ENCODE assay signal across 16 cellular contexts in genomic region chr1:43381609-43382008, GRCh38. TPM values are rescaled to one million over a fixed set of nuclear protein-coding genes. Genes with fewer than 3 reads are reported as not detected.
DNase-seq lines count a peak whose midpoint lies in the region; ATAC-seq, FAIRE-seq and TF ChIP-seq lines count a peak whose summit lies in the region.
"Had no signal": no experiment of that assay in that cellular context is flagged by ENCODE, and none has a peak within 500 bp of the region (broad histone marks: within the 10 kb centered on the region; RNA-seq: fewer than 3 reads in every experiment).

No MANE protein-coding gene starts in this region.

- ATAC-seq in IMR-90 (ENCODE audit: low read depth) = peak; percentile 10; the same call in 1 of the 2 replicates
- ATAC-seq in right cardiac atrium = peak; percentile 14 to 24
- ATAC-seq in HG02973 (IDR thresholded peaks at IDR 0.05; ENCODE audit: unreplicated experiment) = no peak
- ATAC-seq in HG03159 (IDR thresholded peaks at IDR 0.05; ENCODE audit: unreplicated experiment) = no peak

- no peak overlapping the region; the same call in 1 of the 2 replicates for H4K91ac ChIP-seq in IMR-90 (ENCODE audit: insufficient read depth, low read depth, low read length)

- no peak overlapping the region for H3K18ac ChIP-seq in IMR-90 (ENCODE audit: low read depth, low read length)

- H2BK120ac ChIP-seq in IMR-90 (ENCODE audit: low read depth, low read length) = no peak overlapping the region

- H4K8ac ChIP-seq in IMR-90 (ENCODE audit: low read depth in 2 of 2, low read length in 2 of 2) = no peak overlapping the region

- peaks cover 6% of the 10 kb centered on the region; the same call in 1 of the 2 replicates for H3K9me1 ChIP-seq in IMR-90 (ENCODE audit: insufficient read depth, low read length)

- no peak overlapping the region for H2BK20ac ChIP-seq in IMR-90 (ENCODE audit: low read depth, low read length)

- in situ Hi-C loops in IMR-90 (cut with MboI; ENCODE audit: low sequenced_read_pairs) = no loop called here
- in situ Hi-C loops in SK-MEL-5 (cut with HindIII; ENCODE audit: low pct_unique_long_range_greater_than_20kb, low sequenced_read_pairs) = no loop called here

- dilution Hi-C loops in IMR-90 (cut with HindIII; ENCODE audit: low sequenced_read_pairs, unreplicated experiment) = no loop called here

- H3K79me1 ChIP-seq in IMR-90 (ENCODE audit: low read depth in 1 of 2, low read length in 2 of 2) = peaks cover 3 to 60% of the 10 kb centered on the region in 2 experiments; a peak in 3 of 4 replicates

- H4K20me1 ChIP-seq in IMR-90 (ENCODE audit: insufficient read depth, low read length) = peaks cover 5% of the 10 kb centered on the region; the same call in 1 of the 2 replicates

- H2BK5ac ChIP-seq in IMR-90 (ENCODE audit: low read depth, low read length, poor library complexity, severe bottlenecking) = no peak overlapping the region

- no peaks in the 10 kb centered on the region for H3K9me3 ChIP-seq in IMR-90 (ENCODE audit: control insufficient read depth, insufficient read depth, low read length)
- H3K9me3 ChIP-seq in right cardiac atrium (ENCODE audit: control insufficient read depth, low read length) = no peaks in the 10 kb centered on the region
- no peaks in the 10 kb centered on the region for H3K9me3 ChIP-seq in sigmoid colon
- H3K9me3 ChIP-seq: ovary had no signal

- TF ChIP-seq CTCF in IMR-90 (conservative IDR thresholded peaks at IDR 0.05; ENCODE audit: low read depth, low read length) (no peak), sigmoid colon (IDR thresholded peaks at IDR 0.05) (no peak)

- no peak overlapping the region for H3K14ac ChIP-seq in IMR-90 (replicated peaks; ENCODE audit: low read depth, low read length)

- H3K27ac ChIP-seq in IMR-90 (ENCODE audit: insufficient read depth, low read length) (no peak overlapping the region), right cardiac atrium (ENCODE audit: low read length) (no peak overlapping the region), sigmoid colon (peak overlapping the region; percentile 4 to 45 (median 28))
- H3K27ac ChIP-seq: ovary had no signal

- no peak for FAIRE-seq in HTR-8/SVneo (lab: Jason Lieb, UNC)
- FAIRE-seq: H1 had no signal

- no peak overlapping the region for H4K5ac ChIP-seq in IMR-90 (ENCODE audit: low read depth, low read length)

- POLR2A ChIA-PET in IMR-90 (lab: Charles Lee; ENCODE audit: unreplicated experiment) = interaction anchor here (0.6 kb wide), 1 partner anchor 89 kb away, joined by 8 read pairs; no protein-coding TSS in a partner anchor

- no peak overlapping the region for H3K56ac ChIP-seq in IMR-90 (ENCODE audit: extremely low read depth, insufficient read depth, low read length)

- DNase-seq in IMR-90 = no peak
- peak; percentile 43 for DNase-seq in SK-MEL-5 (ENCODE audit: low read depth, low spot score)
- DNase-seq in right cardiac atrium = no peak
- DNase-seq in sigmoid colon = no peak
- no peak for DNase-seq in HTR-8/SVneo (ENCODE audit: insufficient read length, low spot score)
- DNase-seq in stimulated activated naive CD4-positive, alpha-beta T cell (lab: John Stamatoyannopoulos, UW) = no peak
- DNase-seq: activated CD8-positive, alpha-beta memory T cell treated with anti-CD3 and anti-CD28 coated beads for 24 hours; Calu3; NCI-H187 treated with DMSO at 0.1 percent for 48 hours; ovary; stimulated activated CD4-positive, alpha-beta T cell treated with anti-CD3 and anti-CD28 coated beads, Interleukin-2, amount 100 ng/mL, for 48 hours had no signal

- TF ChIP-seq RAD21 in IMR-90 (IDR thresholded peaks at IDR 0.05; ENCODE audit: low read length) = no peak

- H3K4me3 ChIP-seq in IMR-90 (ENCODE audit: insufficient read depth, low read depth, low read length) = no peak overlapping the region
- H3K4me3 ChIP-seq in right cardiac atrium (ENCODE audit: low read length) = no peak overlapping the region
- no peak overlapping the region for H3K4me3 ChIP-seq in sigmoid colon
- H3K4me3 ChIP-seq: ovary had no signal

- TF ChIP-seq EP300 in sigmoid colon (IDR thresholded peaks at IDR 0.05) = no peak

- no peak overlapping the region for H2AK5ac ChIP-seq in IMR-90 (ENCODE audit: low read depth, low read length)

- H3K36me3 ChIP-seq in IMR-90 (ENCODE audit: control insufficient read depth, insufficient read depth, low read length) (peaks cover 49% of the 10 kb centered on the region), sigmoid colon (peaks cover 25 to 51% (median 34%) of the 10 kb centered on the region in 4 donors)
- H3K36me3 ChIP-seq: ovary had no signal

- no peak overlapping the region for H2AFZ ChIP-seq in IMR-90 (replicated peaks; ENCODE audit: low read length, poor library complexity)

- H3K23ac ChIP-seq in IMR-90 (ENCODE audit: low read depth, low read length) = 0 out of 2 replicates have a peak overlapping the region, but pooled peaks have one; percentile 20

- no peak overlapping the region for H3K4me2 ChIP-seq in IMR-90 (ENCODE audit: low read depth, low read length)

- TF ChIP-seq POLR2A in IMR-90 (IDR thresholded peaks at IDR 0.05; ENCODE audit: low read depth, low read length) (no peak), sigmoid colon (IDR thresholded peaks at IDR 0.05) (no peak)

- no peak overlapping the region for H3K9ac ChIP-seq in IMR-90 (ENCODE audit: low read depth, low read length)

- WGBS in IMR-90 (ENCODE audit: extremely low coverage in 2 of 2, insufficient read length in 1 of 2), 2 experiments = 100% methylated on average over 2 of the region's 3 CpGs; no CpG with 5 or more reads in 1 of the 2 experiments
- WGBS in right cardiac atrium = 70% methylated on average over 3 of the region's 3 CpGs
- WGBS in sigmoid colon, 2 donors = 75 to 82% methylated on average over 3 of the region's 3 CpGs

- no peak overlapping the region for H3K4ac ChIP-seq in IMR-90 (ENCODE audit: low read depth, low read length)

- H2AK9ac ChIP-seq in IMR-90 (replicated peaks; ENCODE audit: low read depth, low read length, poor library complexity) = no peak overlapping the region

- BruUV-seq in IMR-90 (replicated peaks; lab: Mats Ljungman, UMichigan) = no TSS peak

- H3K27me3 ChIP-seq in IMR-90 (ENCODE audit: control insufficient read depth, insufficient read depth, low read length) = no peaks in the 10 kb centered on the region
- H3K27me3 ChIP-seq in right cardiac atrium (ENCODE audit: control insufficient read depth, insufficient read depth) = no peaks in the 10 kb centered on the region
- H3K27me3 ChIP-seq in sigmoid colon = no peaks in the 10 kb centered on the region
- H3K27me3 ChIP-seq: ovary had no signal

- 0 out of 2 replicates have a peak, but pooled peaks cover 2% of the 10 kb centered on the region for H3K4me1 ChIP-seq in IMR-90 (ENCODE audit: control insufficient read depth, insufficient read depth, low read length)
- peaks cover 13% of the 10 kb centered on the region for H3K4me1 ChIP-seq in right cardiac atrium (ENCODE audit: control insufficient read depth, insufficient read depth, low read length)
- H3K4me1 ChIP-seq in sigmoid colon = peaks cover 0 to 12% (median 7%) of the 10 kb centered on the region in 4 donors

- intact Hi-C loops in IMR-90 (cut with micrococcal nuclease) (no loop called here), right cardiac atrium (cut with DNase I) (loop anchor here (5.0 to 10.0 kb wide), 2 partner anchors 144 to 147 kb away; no protein-coding TSS in a partner anchor), sigmoid colon (cut with DNase I) (no loop called here)

- no peak overlapping the region for H2BK15ac ChIP-seq in IMR-90 (ENCODE audit: low read depth, low read length)

- CTCF ChIA-PET in IMR-90 (lab: Yijun Ruan, JAX) = no interaction called here

RNA-seq across cellular contexts. Expression of gene MED8, which starts 8.0 kb away (rescaled TPM):
- total RNA-seq in IMR-90 (2012; rRNA removed) = 114 and 120 TPM in 2 replicates
- polyA plus RNA-seq in IMR-90 (2012; rRNA removed) = 53.7 and 61.1 TPM in 2 replicates
- polyA plus RNA-seq in IMR-90 (2012; cell fraction: cytosol; rRNA removed) = 35.0 and 38.5 TPM in 2 replicates
- 37.4 and 89.5 TPM in 2 replicates for polyA plus RNA-seq in IMR-90 (2012; cell fraction: nucleus; rRNA removed; ENCODE audit: low replicate concordance)
- total RNA-seq in SK-MEL-5 (2014; rRNA removed; shearing (Covaris generic)) = 41.3 and 46.9 TPM in 2 replicates
- polyA plus RNA-seq in SK-MEL-5 (2015; cell fraction: cytosol; rRNA removed) = 38.6 and 44.0 TPM in 2 replicates
- 51.3 and 53.3 TPM in 2 replicates for polyA plus RNA-seq in SK-MEL-5 (2015; cell fraction: nucleus; rRNA removed)
- total RNA-seq in right cardiac atrium = 10 to 100 TPM; 16.8 to 22.1 (median 18.9) TPM
- 16.0 TPM for polyA plus RNA-seq in right cardiac atrium
- total RNA-seq in sigmoid colon = 10 to 100 TPM; 25.3 to 33.4 (median 29.6) TPM
- 10 to 100 TPM; 34.2 to 43.9 (median 36.6) TPM for polyA plus RNA-seq in sigmoid colon

RNA-seq across cellular contexts. Expression of gene SZT2, which starts 8.1 kb away (rescaled TPM):
- total RNA-seq in IMR-90 (2012; rRNA removed) (9.5 and 9.7 TPM in 2 replicates), right cardiac atrium (10 to 100 TPM; 31.2 to 36.4 (median 33.4) TPM), sigmoid colon (10 to 100 TPM; 19.1 to 47.4 (median 25.2) TPM)
- polyA plus RNA-seq in IMR-90 (2012; rRNA removed) (14.3 and 15.7 TPM in 2 replicates), right cardiac atrium (20.8 TPM), sigmoid colon (10 to 100 TPM in 1 of 3 donors, 1 to 10 TPM in 2; 4.6 to 39.2 (median 4.8) TPM)
- 5.1 and 7.2 TPM in 2 replicates for polyA plus RNA-seq in IMR-90 (2012; cell fraction: cytosol; rRNA removed)
- polyA plus RNA-seq in IMR-90 (2012; cell fraction: nucleus; rRNA removed; ENCODE audit: low replicate concordance) = 42.3 and 80.6 TPM in 2 replicates
- total RNA-seq in SK-MEL-5 (2014; rRNA removed; shearing (Covaris generic)) = 7.1 and 10.5 TPM in 2 replicates
- polyA plus RNA-seq in SK-MEL-5 (2015; cell fraction: cytosol; rRNA removed) = 13.9 and 38.8 TPM in 2 replicates
- polyA plus RNA-seq in SK-MEL-5 (2015; cell fraction: nucleus; rRNA removed) = 68.9 and 75.0 TPM in 2 replicates

RNA-seq across cellular contexts. Expression of gene ELOVL1, which starts 13.8 kb away (rescaled TPM):
- total RNA-seq in IMR-90 (2012; rRNA removed) = 66.4 and 88.9 TPM in 2 replicates
- polyA plus RNA-seq in IMR-90 (2012; rRNA removed) = 203 and 211 TPM in 2 replicates
- 94.1 and 171 TPM in 2 replicates for polyA plus RNA-seq in IMR-90 (2012; cell fraction: cytosol; rRNA removed)
- 140 and 158 TPM in 2 replicates for polyA plus RNA-seq in IMR-90 (2012; cell fraction: nucleus; rRNA removed; ENCODE audit: low replicate concordance)
- total RNA-seq in SK-MEL-5 (2014; rRNA removed; shearing (Covaris generic)) = 69.4 and 78.3 TPM in 2 replicates
- polyA plus RNA-seq in SK-MEL-5 (2015; cell fraction: cytosol; rRNA removed) = 99.1 and 101 TPM in 2 replicates
- 70.6 and 74.9 TPM in 2 replicates for polyA plus RNA-seq in SK-MEL-5 (2015; cell fraction: nucleus; rRNA removed)
- total RNA-seq in right cardiac atrium = 10 to 100 TPM; 33.1 to 47.1 (median 35.6) TPM
- 40.5 TPM for polyA plus RNA-seq in right cardiac atrium
- total RNA-seq in sigmoid colon = 10 to 100 TPM; 26.8 to 39.6 (median 29.5) TPM
- polyA plus RNA-seq in sigmoid colon = 100 to 1,000 TPM in 1 of 3 donors, 10 to 100 TPM in 2; 43.2 to 155 (median 63.6) TPM

RNA-seq across cellular contexts. Expression of gene CDC20, which starts 22.8 kb away (rescaled TPM):
- 78.0 and 103 TPM in 2 replicates for total RNA-seq in IMR-90 (2012; rRNA removed)
- polyA plus RNA-seq in IMR-90 (2012; rRNA removed) = 107 and 115 TPM in 2 replicates
- 75.5 and 90.0 TPM in 2 replicates for polyA plus RNA-seq in IMR-90 (2012; cell fraction: cytosol; rRNA removed)
- polyA plus RNA-seq in IMR-90 (2012; cell fraction: nucleus; rRNA removed; ENCODE audit: low replicate concordance) = 26.3 and 75.6 TPM in 2 replicates
- 46.6 and 51.2 TPM in 2 replicates for total RNA-seq in SK-MEL-5 (2014; rRNA removed; shearing (Covaris generic))
- polyA plus RNA-seq in SK-MEL-5 (2015; cell fraction: cytosol; rRNA removed) = 62.0 and 69.7 TPM in 2 replicates
- polyA plus RNA-seq in SK-MEL-5 (2015; cell fraction: nucleus; rRNA removed) = 62.9 and 97.6 TPM in 2 replicates
- total RNA-seq in right cardiac atrium = 1 to 10 TPM in 3 of 4 donors, under 1 TPM in 1; 0.67 to 3.5 (median 1.5) TPM
- polyA plus RNA-seq in right cardiac atrium = 0.54 TPM
- 1 to 10 TPM in 2 of 4 donors, under 1 TPM in 2; 0.66 to 3.4 (median 1.2) TPM for total RNA-seq in sigmoid colon
- polyA plus RNA-seq in sigmoid colon = 10 to 100 TPM; 11.4 to 65.7 (median 17.1) TPM

RNA-seq across cellular contexts. Expression of gene MPL, which starts 44.0 kb away (rescaled TPM):
- total RNA-seq in IMR-90 (2012; rRNA removed) (not detected in 2 replicates), right cardiac atrium (1 to 10 TPM in 2 of 4 donors, under 1 TPM in 2; 0.79 to 1.4 (median 1.1) TPM), sigmoid colon (not detected)
- polyA plus RNA-seq in IMR-90 (2012; rRNA removed) (0.12 TPM in 1 of 2 replicates, not detected in the other), right cardiac atrium (0.18 TPM), sigmoid colon (not detected)
- 0.02 TPM in 1 of 2 replicates, not detected in the other for polyA plus RNA-seq in IMR-90 (2012; cell fraction: cytosol; rRNA removed)
- not detected in 2 replicates for polyA plus RNA-seq in IMR-90 (2012; cell fraction: nucleus; rRNA removed; ENCODE audit: low replicate concordance)
- not detected in 2 replicates for total RNA-seq in SK-MEL-5 (2014; rRNA removed; shearing (Covaris generic))
- polyA plus RNA-seq in SK-MEL-5 (2015; cell fraction: cytosol; rRNA removed) = not detected in 2 replicates
- polyA plus RNA-seq in SK-MEL-5 (2015; cell fraction: nucleus; rRNA removed) = not detected in 2 replicates
- total RNA-seq: fibroblast of villous mesenchyme, H1, kidney epithelial cell had no signal

Comparison
In these comparisons a context has a peak if more than half of its experiments do, and no peak if none do; other contexts are left out.
1. ATAC-seq: peak in IMR-90 (single experiment) and right cardiac atrium (2 of 2); none in HG02973 (single experiment) and HG03159 (single experiment).
2. H3K27ac ChIP-seq: peak in sigmoid colon (4 of 4); none in IMR-90 (single experiment) and right cardiac atrium (single experiment).
3. intact Hi-C loops: an anchor here in right cardiac atrium (5.0 to 10.0 kb wide); none called in IMR-90 and sigmoid colon.